In the genomic region with DNA sequence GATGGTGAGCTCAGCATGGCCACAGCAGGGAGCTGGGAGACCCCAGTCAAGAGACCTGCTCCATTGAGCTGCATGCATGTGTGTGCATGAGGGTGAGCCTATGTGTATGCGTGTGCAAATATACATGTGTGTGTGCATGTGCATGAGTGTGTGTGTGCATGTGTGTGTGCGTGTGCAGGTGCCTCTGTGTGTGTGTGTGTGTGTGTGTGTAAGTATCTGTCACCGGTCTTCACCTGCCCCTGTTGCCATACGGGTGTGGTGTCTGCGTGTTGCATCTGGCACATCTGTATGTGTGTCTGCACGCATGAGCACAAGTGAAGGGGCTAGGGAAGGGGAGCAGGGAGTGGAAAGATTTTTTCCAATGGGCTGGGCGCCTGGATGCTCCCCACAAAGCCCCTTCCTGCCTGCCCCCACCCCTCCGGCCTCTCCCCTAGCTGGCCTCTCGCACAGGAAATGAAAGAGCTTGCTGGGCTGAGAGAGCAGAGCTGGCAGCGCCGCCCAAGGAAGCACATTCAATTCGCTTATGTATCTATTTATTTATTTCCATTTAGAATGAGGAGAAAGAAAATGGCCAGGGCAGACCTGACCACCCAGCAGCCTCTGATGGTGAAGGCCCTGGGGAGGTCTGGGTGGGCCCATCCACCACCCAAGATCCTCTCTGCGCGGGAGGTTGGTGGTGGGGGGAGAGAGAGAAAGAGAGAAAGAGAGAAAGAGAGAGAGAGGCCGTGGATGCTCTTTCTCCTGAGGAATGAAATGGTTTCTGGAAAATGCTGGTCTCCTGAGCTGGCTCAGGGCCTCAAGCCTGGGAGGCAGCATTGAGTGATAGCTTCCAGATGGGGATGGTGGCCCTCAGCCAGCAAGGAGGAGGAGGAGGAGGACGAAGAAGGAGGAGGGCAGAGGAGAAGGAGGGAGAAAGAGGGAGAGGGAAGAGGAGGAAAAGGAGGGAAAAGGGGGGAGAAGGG, we compare ENCODE assay signal across 1 cellular context.
TF ChIP-seq lines count a peak whose summit lies in the region.

No MANE protein-coding gene starts in this region.

TF ChIP-seq in endothelial cell of umbilical vein, 7 proteins besides CTCF, POLR2A, EP300 and RAD21:
- TF ChIP-seq, protein P1, sequence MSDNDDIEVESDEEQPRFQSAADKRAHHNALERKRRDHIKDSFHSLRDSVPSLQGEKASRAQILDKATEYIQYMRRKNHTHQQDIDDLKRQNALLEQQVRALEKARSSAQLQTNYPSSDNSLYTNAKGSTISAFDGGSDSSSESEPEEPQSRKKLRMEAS (IDR thresholded peaks at IDR 0.05; ENCODE audit: insufficient read depth, insufficient read length), result no peak
- TF ChIP-seq FOS (IDR thresholded peaks at IDR 0.05; ENCODE audit: borderline replicate concordance, insufficient read depth, low read length) (no peak), GATA2 (IDR thresholded peaks at IDR 0.05; ENCODE audit: insufficient read depth, insufficient read length, low read depth, low read length) (no peak), POLR2AphosphoS5 (IDR thresholded peaks at IDR 0.05; ENCODE audit: insufficient read depth, low read depth, low read length) (no peak), JUN (IDR thresholded peaks at IDR 0.05; ENCODE audit: borderline replicate concordance, insufficient read depth, insufficient read length, low read depth) (no peak), EZH2 (IDR thresholded peaks at IDR 0.05; ENCODE audit: borderline replicate concordance, low read depth, low read length, severe bottlenecking) (no peak), MYC (IDR thresholded peaks at IDR 0.05; ENCODE audit: low read depth, low read length) (no peak)
